In the genomic region with DNA sequence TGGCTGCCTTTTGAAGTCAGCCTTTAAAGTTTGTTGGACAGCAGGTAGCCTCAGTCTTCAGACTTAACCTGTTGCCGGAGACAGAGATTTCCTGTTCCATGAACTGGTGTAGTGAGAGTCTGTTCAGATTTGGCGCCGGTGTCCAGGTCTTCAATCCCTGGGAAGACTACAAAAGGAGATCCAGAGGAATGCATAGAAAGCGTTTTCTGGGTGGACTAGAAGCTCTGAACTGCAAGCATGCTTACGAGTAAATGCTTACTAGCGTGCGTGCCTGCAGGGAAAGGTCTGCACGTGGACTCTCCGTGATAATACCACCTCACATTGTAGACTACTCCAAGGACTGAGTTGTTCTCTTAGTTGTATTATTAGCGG, we compare ENCODE assay signal across 1 cellular context.
TF ChIP-seq lines count a peak whose summit lies in the region.

No MANE protein-coding gene starts in this region.

TF ChIP-seq in SK-N-SH, 30 proteins besides CTCF, POLR2A, EP300 and RAD21 (continued from another document):
- TF ChIP-seq, protein P1, sequence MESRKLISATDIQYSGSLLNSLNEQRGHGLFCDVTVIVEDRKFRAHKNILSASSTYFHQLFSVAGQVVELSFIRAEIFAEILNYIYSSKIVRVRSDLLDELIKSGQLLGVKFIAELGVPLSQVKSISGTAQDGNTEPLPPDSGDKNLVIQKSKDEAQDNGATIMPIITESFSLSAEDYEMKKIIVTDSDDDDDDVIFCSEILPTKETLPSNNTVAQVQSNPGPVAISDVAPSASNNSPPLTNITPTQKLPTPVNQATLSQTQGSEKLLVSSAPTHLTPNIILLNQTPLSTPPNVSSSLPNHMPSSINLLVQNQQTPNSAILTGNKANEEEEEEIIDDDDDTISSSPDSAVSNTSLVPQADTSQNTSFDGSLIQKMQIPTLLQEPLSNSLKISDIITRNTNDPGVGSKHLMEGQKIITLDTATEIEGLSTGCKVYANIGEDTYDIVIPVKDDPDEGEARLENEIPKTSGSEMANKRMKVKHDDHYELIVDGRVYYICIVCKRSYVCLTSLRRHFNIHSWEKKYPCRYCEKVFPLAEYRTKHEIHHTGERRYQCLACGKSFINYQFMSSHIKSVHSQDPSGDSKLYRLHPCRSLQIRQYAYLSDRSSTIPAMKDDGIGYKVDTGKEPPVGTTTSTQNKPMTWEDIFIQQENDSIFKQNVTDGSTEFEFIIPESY (IDR thresholded peaks at IDR 0.05; ENCODE audit: borderline replicate concordance, low read depth) = no peak
TF ChIP-seq in SK-N-SH: peak in this region for 1.
